ENCODE assay signal across 10 cellular contexts in the genomic region with DNA sequence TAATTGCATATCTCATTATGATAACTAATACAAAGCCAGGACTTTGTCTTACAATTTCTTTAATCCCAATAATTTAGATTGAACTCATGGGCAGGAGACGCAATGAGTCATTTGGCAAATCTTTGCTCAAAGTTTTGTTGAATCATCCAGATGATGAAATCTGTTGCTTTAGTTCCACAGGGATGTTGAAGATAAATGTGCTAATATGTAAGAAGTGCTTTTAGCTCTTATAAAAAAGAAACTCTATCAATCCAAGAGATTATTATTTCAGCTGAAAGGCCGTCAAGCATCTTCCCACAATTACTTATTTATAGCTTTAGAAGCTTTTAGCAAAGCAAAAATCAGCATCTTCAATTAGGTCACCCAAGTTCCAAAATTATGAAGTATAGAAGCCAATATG. TPM values are rescaled to one million over a fixed set of nuclear protein-coding genes. Genes with fewer than 3 reads are reported as not detected.
DNase-seq lines count a peak whose midpoint lies in the region; ATAC-seq and TF ChIP-seq lines count a peak whose summit lies in the region.
"Had no signal": no experiment of that assay in that cellular context is flagged by ENCODE, and none has a peak within 500 bp of the region (broad histone marks: within the 10 kb centered on the region; RNA-seq: fewer than 3 reads in every experiment).

No MANE protein-coding gene starts in this region.

- H3K36me3 ChIP-seq in PC-9 (ENCODE audit: low read depth) (no peaks in the 10 kb centered on the region; the same call in 1 of the 2 replicates), BE2C (no peaks in the 10 kb centered on the region)

- no peak for ATAC-seq in GM21825 (IDR thresholded peaks at IDR 0.05; ENCODE audit: unreplicated experiment)

- H3K27me3 ChIP-seq in PC-9 (ENCODE audit: insufficient read depth, low read depth) (no peaks in the 10 kb centered on the region), BE2C (no peaks in the 10 kb centered on the region)

- no peak overlapping the region for H3K4me3 Mint-ChIP-seq in osteocyte (ENCODE audit: unreplicated experiment)
- H3K4me3 Mint-ChIP-seq: neural crest cell had no signal

- H3K27me3 Mint-ChIP-seq in osteocyte (ENCODE audit: unreplicated experiment), result no peaks in the 10 kb centered on the region

- H3F3A ChIP-seq in PC-9 (ENCODE audit: insufficient read depth, low read depth), result peaks cover 6% of the 10 kb centered on the region; the same call in 1 of the 2 replicates

- no peaks in the 10 kb centered on the region for H3K9me2 ChIP-seq in PC-9 (ENCODE audit: insufficient read depth)

- no peaks in the 10 kb centered on the region for H3K9me3 ChIP-seq in PC-9 (ENCODE audit: insufficient read depth, low read depth)
- no peaks in the 10 kb centered on the region for H3K9me3 ChIP-seq in BE2C

- CTCF ChIA-PET in PC-9 (lab: Charles Lee), result interaction anchor here (0.7 kb wide), 1 partner anchor 17 kb away, joined by 3 read pairs; no protein-coding TSS in a partner anchor

- POLR2A ChIA-PET in PC-9 (lab: Charles Lee; ENCODE audit: unreplicated experiment), result interaction anchor here (0.7 kb wide), 2 partner anchors 285 to 351 kb away, joined by 3 read pairs; no protein-coding TSS in a partner anchor

- H3K27ac ChIP-seq in PC-9 (peak overlapping the region; percentile 62), epithelial cell of prostate (peak overlapping the region; percentile 55)

- H3K4me1 Mint-ChIP-seq in osteocyte (ENCODE audit: unreplicated experiment), result peaks cover 57% of the 10 kb centered on the region
- H3K4me1 Mint-ChIP-seq: neural crest cell had no signal

- H3K27ac Mint-ChIP-seq in osteocyte (ENCODE audit: unreplicated experiment), result peak overlapping the region; percentile 75

- H3K79me2 ChIP-seq in PC-9 (ENCODE audit: low read depth), result no peaks in the 10 kb centered on the region

- peak overlapping the region; percentile 7; the same call in 1 of the 2 replicates for H3K4me2 ChIP-seq in PC-9

- TF ChIP-seq CTCF in PC-9 (conservative IDR thresholded peaks at IDR 0.05) (no peak), osteocyte (IDR thresholded peaks at IDR 0.05) (no peak), BE2C (IDR thresholded peaks at IDR 0.05; ENCODE audit: low read depth, low read length) (no peak)

- peaks cover 3% of the 10 kb centered on the region for H3K36me3 Mint-ChIP-seq in osteocyte (ENCODE audit: unreplicated experiment)

- DNase-seq in EL (peak; percentile 86), PC-9 (peak in 1 of 2 experiments; percentile 81), epithelial cell of prostate (ENCODE audit: low read depth, low spot score) (no peak), osteocyte (ENCODE audit: extremely low spot score, unreplicated experiment) (no peak), BE2C (no peak), NCI-H524 (lab: John Stamatoyannopoulos, UW) (no peak), NCI-H2029 treated with DMSO at 0.1 percent for 48 hours (lab: John Stamatoyannopoulos, UW) (no peak)
- DNase-seq: central memory CD4-positive, alpha-beta T cell had no signal

- peaks cover 4% of the 10 kb centered on the region for H3K9me3 Mint-ChIP-seq in osteocyte (ENCODE audit: unreplicated experiment)
- H3K9me3 Mint-ChIP-seq: neural crest cell had no signal

- H4K20me1 ChIP-seq in PC-9 (ENCODE audit: insufficient read depth), result no peaks in the 10 kb centered on the region

- intact Hi-C loops in PC-9 (cut with micrococcal nuclease; ENCODE audit: unreplicated experiment), result no loop called here

- H3K4me1 ChIP-seq in PC-9 (replicated peaks; ENCODE audit: insufficient read depth), result peaks cover 38% of the 10 kb centered on the region
- peaks cover 19% of the 10 kb centered on the region for H3K4me1 ChIP-seq in BE2C

- no peak overlapping the region for H3K4me3 ChIP-seq in PC-9
- no peak overlapping the region for H3K4me3 ChIP-seq in BE2C (ENCODE audit: low read depth, low read length)

- H2AFZ ChIP-seq in PC-9, result no peak overlapping the region

- BruUV-seq in PC-9 (replicated peaks; lab: Mats Ljungman, UMichigan), result no TSS peak

RNA-seq across cellular contexts. Expression of a gene that starts 36.8 kb away (rescaled TPM):
- total RNA-seq in PC-9 (2021), result 31.4 and 32.0 TPM in 2 replicates
- total RNA-seq in osteocyte, result 21.2 and 22.0 TPM in 2 replicates
- polyA plus RNA-seq in BE2C (2012; ENCODE audit: insufficient read depth, insufficient read length, low read depth), result 8.6 TPM
